ENCODE assay signal across 11 cellular contexts in the genomic region with DNA sequence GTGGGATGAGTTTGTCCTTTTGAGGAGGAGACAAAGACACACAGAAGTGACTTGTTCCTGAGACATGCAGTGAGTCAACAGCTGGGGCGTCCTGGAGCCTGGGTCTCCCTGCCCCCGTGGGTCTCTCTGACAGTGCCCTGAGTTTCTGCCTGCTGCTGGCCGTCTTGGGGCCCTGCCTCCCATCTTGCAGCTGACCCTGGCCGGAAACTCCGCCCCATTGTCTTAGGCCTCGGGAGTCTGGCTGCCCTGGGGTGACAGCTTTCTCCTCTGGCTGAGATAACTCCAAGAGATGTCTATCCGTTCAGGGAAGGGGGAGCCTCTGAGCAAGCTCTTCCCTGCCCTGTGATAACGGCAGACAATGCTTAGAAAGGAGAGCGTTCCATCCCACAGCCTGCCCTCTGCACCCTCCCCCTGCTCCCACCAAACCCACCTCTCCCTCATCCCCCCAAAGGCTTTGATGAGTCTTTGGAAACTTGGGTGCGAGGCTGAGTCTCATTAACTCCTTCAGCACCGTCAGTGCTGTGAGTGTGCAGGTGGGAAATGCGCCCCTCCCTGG.
DNase-seq lines count a peak whose midpoint lies in the region; ATAC-seq and TF ChIP-seq lines count a peak whose summit lies in the region.
"Had no signal": no experiment of that assay in that cellular context is flagged by ENCODE, and none has a peak within 500 bp of the region (broad histone marks: within the 10 kb centered on the region; RNA-seq: fewer than 3 reads in every experiment).

No MANE protein-coding gene starts in this region.

- dilution Hi-C loops in IMR-90 (cut with HindIII; ENCODE audit: low sequenced_read_pairs, unreplicated experiment): no loop called here

- peak overlapping the region; percentile 98; the same call in 1 of the 2 replicates for H2AK5ac ChIP-seq in IMR-90 (ENCODE audit: low read depth, low read length)

- peak; percentile 14; the same call in 1 of the 2 replicates for TF ChIP-seq RAD21 in IMR-90 (IDR thresholded peaks at IDR 0.05; ENCODE audit: low read length)

- no peak overlapping the region for H3K4me3 ChIP-seq in IMR-90 (ENCODE audit: insufficient read depth, low read depth, low read length)
- H3K4me3 ChIP-seq in kidney epithelial cell (ENCODE audit: low read depth, low read length): no peak overlapping the region
- H3K4me3 ChIP-seq in uterus: no peak overlapping the region
- H3K4me3 ChIP-seq: thoracic aorta had no signal

- no peak overlapping the region for H3K4me3 Mint-ChIP-seq in chondrocyte (ENCODE audit: unreplicated experiment)
- H3K4me3 Mint-ChIP-seq in activated naive CD8-positive, alpha-beta T cell treated with anti-CD3 and anti-CD28 coated beads for 36 hours: no peak overlapping the region

- peak overlapping the region; percentile 9; the same call in 1 of the 2 replicates for H3K4me2 ChIP-seq in IMR-90 (ENCODE audit: low read depth, low read length)

- DNase-seq in IMR-90 (peak; percentile 91), chondrocyte (ENCODE audit: low spot score) (no peak), kidney epithelial cell (ENCODE audit: low read depth) (peak; percentile 58), uterus (peak; percentile 33 to 59)
- DNase-seq in activated naive CD8-positive, alpha-beta T cell treated with anti-CD3 and anti-CD28 coated beads for 36 hours: no peak
- DNase-seq: activated CD4-positive, alpha-beta T cell treated with anti-CD3 and anti-CD28 coated beads, Interleukin-2, amount 50 U/mL, for 1 hour; NCI-H524 had no signal

- H3K79me1 ChIP-seq in IMR-90 (ENCODE audit: low read depth in 1 of 2, low read length in 2 of 2): peaks cover 0 to 8% of the 10 kb centered on the region in 2 experiments; a peak in 1 of 4 replicates

- intact Hi-C loops in IMR-90 (cut with micrococcal nuclease): no loop called here
- intact Hi-C loops in uterus (cut with DNase I; ENCODE audit: low total_unique reads): no loop called here

- peak overlapping the region; percentile 54 for H3K56ac ChIP-seq in IMR-90 (ENCODE audit: extremely low read depth, insufficient read depth, low read length)

- peak overlapping the region; percentile 79 for H4K91ac ChIP-seq in IMR-90 (ENCODE audit: insufficient read depth, low read depth, low read length)

- H3K9me3 ChIP-seq in IMR-90 (ENCODE audit: control insufficient read depth, insufficient read depth, low read length) (no peaks in the 10 kb centered on the region), uterus (no peaks in the 10 kb centered on the region)
- H3K9me3 ChIP-seq: thoracic aorta had no signal

- peak overlapping the region; percentile 88 for H2AFZ ChIP-seq in IMR-90 (replicated peaks; ENCODE audit: low read length, poor library complexity)

- no peaks in the 10 kb centered on the region for H3K9me3 Mint-ChIP-seq in chondrocyte (ENCODE audit: low read depth)
- no peaks in the 10 kb centered on the region for H3K9me3 Mint-ChIP-seq in activated naive CD8-positive, alpha-beta T cell treated with anti-CD3 and anti-CD28 coated beads for 36 hours

- peak overlapping the region; percentile 76 for H2BK5ac ChIP-seq in IMR-90 (ENCODE audit: low read depth, low read length, poor library complexity, severe bottlenecking)

- H3K27ac ChIP-seq in IMR-90 (ENCODE audit: insufficient read depth, low read length): peak overlapping the region; percentile 62
- peak overlapping the region; percentile 48 to 62 for H3K27ac ChIP-seq in uterus
- H3K27ac ChIP-seq: thoracic aorta had no signal

- H3K18ac ChIP-seq in IMR-90 (ENCODE audit: low read depth, low read length): peak overlapping the region; percentile 55; the same call in 1 of the 2 replicates

- in situ Hi-C loops in IMR-90 (cut with MboI; ENCODE audit: low sequenced_read_pairs): no loop called here

- BruUV-seq in IMR-90 (replicated peaks; lab: Mats Ljungman, UMichigan): no TSS peak

- peak overlapping the region; percentile 100; the same call in 2 of the 3 replicates for H2BK15ac ChIP-seq in IMR-90 (ENCODE audit: low read depth, low read length)

- POLR2A ChIA-PET in IMR-90 (lab: Charles Lee; ENCODE audit: unreplicated experiment): no interaction called here

- peak overlapping the region; percentile 77 to 85 for H4K8ac ChIP-seq in IMR-90 (ENCODE audit: low read depth in 2 of 2, low read length in 2 of 2)

- 0% methylated on average over 3 of the region's 12 CpGs; no CpG with 5 or more reads in 1 of the 2 experiments for WGBS in IMR-90 (ENCODE audit: extremely low coverage in 2 of 2, insufficient read length in 1 of 2), 2 experiments

- H4K20me1 ChIP-seq in IMR-90 (ENCODE audit: insufficient read depth, low read length): no peaks in the 10 kb centered on the region

- H3K4me1 Mint-ChIP-seq in chondrocyte (ENCODE audit: low read depth): peaks cover 81% of the 10 kb centered on the region
- H3K4me1 Mint-ChIP-seq in activated naive CD8-positive, alpha-beta T cell treated with anti-CD3 and anti-CD28 coated beads for 36 hours: no peaks in the 10 kb centered on the region

- H2AK9ac ChIP-seq in IMR-90 (replicated peaks; ENCODE audit: low read depth, low read length, poor library complexity): peak overlapping the region; percentile 89

- no peaks in the 10 kb centered on the region for H3K27me3 Mint-ChIP-seq in chondrocyte (ENCODE audit: low read depth)
- H3K27me3 Mint-ChIP-seq in activated naive CD8-positive, alpha-beta T cell treated with anti-CD3 and anti-CD28 coated beads for 36 hours: peaks cover 11% of the 10 kb centered on the region

- H3K4ac ChIP-seq in IMR-90 (ENCODE audit: low read depth, low read length): peak overlapping the region; percentile 90

- peaks cover 27% of the 10 kb centered on the region for H3K4me1 ChIP-seq in IMR-90 (ENCODE audit: control insufficient read depth, insufficient read depth, low read length)
- H3K4me1 ChIP-seq in uterus: peaks cover 10 to 12% of the 10 kb centered on the region in 2 donors

- H3K27me3 ChIP-seq in IMR-90 (ENCODE audit: control insufficient read depth, insufficient read depth, low read length) (no peaks in the 10 kb centered on the region), kidney epithelial cell (ENCODE audit: control insufficient read depth, insufficient read depth, low read length) (no peaks in the 10 kb centered on the region), uterus (no peaks in the 10 kb centered on the region)

- peak overlapping the region; percentile 46; the same call in 1 of the 2 replicates for H4K5ac ChIP-seq in IMR-90 (ENCODE audit: low read depth, low read length)

- ATAC-seq in IMR-90 (ENCODE audit: low read depth): peak; percentile 92
- ATAC-seq in GM19452 (IDR thresholded peaks at IDR 0.05; ENCODE audit: unreplicated experiment): no peak
- no peak for ATAC-seq in GM21367 (IDR thresholded peaks at IDR 0.05; ENCODE audit: unreplicated experiment)

- H3K36me3 ChIP-seq in IMR-90 (ENCODE audit: control insufficient read depth, insufficient read depth, low read length) (no peaks in the 10 kb centered on the region), kidney epithelial cell (ENCODE audit: control insufficient read depth, insufficient read depth, low read length) (peaks cover 1% of the 10 kb centered on the region), uterus (no peaks in the 10 kb centered on the region)
- H3K36me3 ChIP-seq: thoracic aorta had no signal

- peak overlapping the region; percentile 87 for H3K27ac Mint-ChIP-seq in chondrocyte (ENCODE audit: unreplicated experiment)
- H3K27ac Mint-ChIP-seq in activated naive CD8-positive, alpha-beta T cell treated with anti-CD3 and anti-CD28 coated beads for 36 hours: no peak overlapping the region
- H3K27ac Mint-ChIP-seq: progenitor cell of endocrine pancreas had no signal

- TF ChIP-seq POLR2A in IMR-90 (IDR thresholded peaks at IDR 0.05; ENCODE audit: low read depth, low read length): no peak
- no peak for TF ChIP-seq POLR2A in uterus (IDR thresholded peaks at IDR 0.05)

- peak overlapping the region; percentile 80 for H3K23ac ChIP-seq in IMR-90 (ENCODE audit: low read depth, low read length)

- H3K9ac ChIP-seq in IMR-90 (ENCODE audit: low read depth, low read length): peak overlapping the region; percentile 21; the same call in 1 of the 2 replicates

- CTCF ChIA-PET in IMR-90 (lab: Yijun Ruan, JAX): interaction anchor here (0.6 to 1.6 kb wide), 5 partner anchors 9 to 343 kb away, joined by 3 to 5 read pairs (median 3); no protein-coding TSS in a partner anchor

- TF ChIP-seq CTCF in IMR-90 (conservative IDR thresholded peaks at IDR 0.05; ENCODE audit: low read depth, low read length): 0 out of 2 replicates have a peak, but pooled peaks have one; percentile 19
- TF ChIP-seq CTCF in chondrocyte (IDR thresholded peaks at IDR 0.05): no peak
- TF ChIP-seq CTCF in kidney epithelial cell (IDR thresholded peaks at IDR 0.05; ENCODE audit: insufficient read depth, low read length, poor library complexity, severe bottlenecking): peak; percentile 11
- peak in 1 of 4 experiments; percentile 9 for TF ChIP-seq CTCF in uterus (IDR thresholded peaks at IDR 0.05)

- peak overlapping the region; percentile 78 for H2BK20ac ChIP-seq in IMR-90 (ENCODE audit: low read depth, low read length)

- H2BK120ac ChIP-seq in IMR-90 (ENCODE audit: low read depth, low read length): peak overlapping the region; percentile 87

- H3K14ac ChIP-seq in IMR-90 (replicated peaks; ENCODE audit: low read depth, low read length): peak overlapping the region; percentile 58

- peaks cover 43% of the 10 kb centered on the region for H3K9me1 ChIP-seq in IMR-90 (ENCODE audit: insufficient read depth, low read length)

- H3K36me3 Mint-ChIP-seq in chondrocyte (ENCODE audit: low read depth): no peaks in the 10 kb centered on the region
- no peaks in the 10 kb centered on the region for H3K36me3 Mint-ChIP-seq in activated naive CD8-positive, alpha-beta T cell treated with anti-CD3 and anti-CD28 coated beads for 36 hours

TF ChIP-seq in IMR-90, 13 proteins besides CTCF, POLR2A, EP300 and RAD21 (continues in another document):
- 0 out of 2 replicates have a peak, but pooled peaks have one; percentile 3 for TF ChIP-seq SMC3 (IDR thresholded peaks at IDR 0.05; ENCODE audit: low read depth, low read length)
- TF ChIP-seq, protein P1, sequence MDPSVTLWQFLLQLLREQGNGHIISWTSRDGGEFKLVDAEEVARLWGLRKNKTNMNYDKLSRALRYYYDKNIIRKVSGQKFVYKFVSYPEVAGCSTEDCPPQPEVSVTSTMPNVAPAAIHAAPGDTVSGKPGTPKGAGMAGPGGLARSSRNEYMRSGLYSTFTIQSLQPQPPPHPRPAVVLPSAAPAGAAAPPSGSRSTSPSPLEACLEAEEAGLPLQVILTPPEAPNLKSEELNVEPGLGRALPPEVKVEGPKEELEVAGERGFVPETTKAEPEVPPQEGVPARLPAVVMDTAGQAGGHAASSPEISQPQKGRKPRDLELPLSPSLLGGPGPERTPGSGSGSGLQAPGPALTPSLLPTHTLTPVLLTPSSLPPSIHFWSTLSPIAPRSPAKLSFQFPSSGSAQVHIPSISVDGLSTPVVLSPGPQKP (IDR thresholded peaks at IDR 0.05; ENCODE audit: borderline replicate concordance, low read depth, low read length): no peak
- no peak for TF ChIP-seq MAFK (IDR thresholded peaks at IDR 0.05; ENCODE audit: low read depth, low read length)
- TF ChIP-seq RFX5 (IDR thresholded peaks at IDR 0.05; ENCODE audit: low read depth, low read length): no peak
- TF ChIP-seq FOS (IDR thresholded peaks at IDR 0.05; ENCODE audit: low read depth, low read length): peak; percentile 53; the same call in 1 of the 2 replicates
- TF ChIP-seq RCOR1 (IDR thresholded peaks at IDR 0.05; ENCODE audit: insufficient replicate concordance, low read length): peak; percentile 83
- no peak for TF ChIP-seq CHD1 (IDR thresholded peaks at IDR 0.05; ENCODE audit: low read depth, low read length)

Comparison
In these comparisons a context has a peak if more than half of its experiments do, and no peak if none do; other contexts are left out.
1. DNase-seq: peak in IMR-90 (single experiment), kidney epithelial cell (single experiment) and uterus (2 of 2); none in chondrocyte (single experiment) and activated naive CD8-positive, alpha-beta T cell treated with anti-CD3 and anti-CD28 coated beads for 36 hours (single experiment).